In genomic region chr2:146405402-146406309, GRCh38 we compare ENCODE assay signal across 1 cellular context.
TF ChIP-seq lines count a peak whose summit lies in the region.

No MANE protein-coding gene starts in this region.

TF ChIP-seq in HepG2, 621 proteins besides CTCF, POLR2A, EP300 and RAD21 (continued from another document):
- 0 out of 2 replicates have a peak, but pooled peaks have one; percentile 10 for TF ChIP-seq ARID5B (CRISPR knock-in tag; IDR thresholded peaks at IDR 0.05)
